In genomic region chr1:16992102-16992501, GRCh38 we compare ENCODE assay signal across 1 cellular context.
TF ChIP-seq lines count a peak whose summit lies in the region.

No MANE protein-coding gene starts in this region.

TF ChIP-seq in HepG2, 621 proteins besides CTCF, POLR2A, EP300 and RAD21:
- TF ChIP-seq AGO2 (optimal IDR thresholded peaks at IDR 0.05; ENCODE audit: low read depth, low read length): peak; percentile 40
- no peak for TF ChIP-seq NFE2L2 (IDR thresholded peaks at IDR 0.05; ENCODE audit: low read length)
